ENCODE assay signal across 23 cellular contexts in genomic region chr6:11890849-11891248, GRCh38.
A peak's percentile ranks its signal among the peaks of the same experiment; 100 is the strongest.
DNase-seq lines count a peak whose midpoint lies in the region; ATAC-seq and TF ChIP-seq lines count a peak whose summit lies in the region.
"Had no signal": no experiment of that assay in that cellular context is flagged by ENCODE, and none has a peak within 500 bp of the region (broad histone marks: within the 10 kb centered on the region; RNA-seq: fewer than 3 reads in every experiment).

No MANE protein-coding gene starts in this region.

- peaks cover 2% of the 10 kb centered on the region for H3K36me3 Mint-ChIP-seq in chondrocyte (ENCODE audit: low read depth)
- no peaks in the 10 kb centered on the region for H3K36me3 Mint-ChIP-seq in natural killer cell treated with Interleukin-12 subunit alpha and Interleukin-12 subunit beta and Interleukin-15 and Interleukin-18, amount 100 ng/mL, for 72 hours
- H3K36me3 Mint-ChIP-seq: CD4-positive, alpha-beta memory T cell had no signal

- no peak overlapping the region for H3K9ac ChIP-seq in GM23248

- no peaks in the 10 kb centered on the region for H3K27me3 ChIP-seq in GM23248 (replicated peaks; ENCODE audit: insufficient read depth)

- H3K4me3 Mint-ChIP-seq in chondrocyte (ENCODE audit: unreplicated experiment) = no peak overlapping the region
- no peak overlapping the region for H3K4me3 Mint-ChIP-seq in natural killer cell treated with Interleukin-12 subunit alpha and Interleukin-12 subunit beta and Interleukin-15 and Interleukin-18, amount 100 ng/mL, for 72 hours
- H3K4me3 Mint-ChIP-seq: CD4-positive, alpha-beta memory T cell had no signal

- intact Hi-C loops in cardiac septum (cut with DNase I) = no loop called here

- no peak for TF ChIP-seq CTCF in chondrocyte (IDR thresholded peaks at IDR 0.05)

- H3K4me1 Mint-ChIP-seq in chondrocyte (ENCODE audit: low read depth) = peaks cover 17% of the 10 kb centered on the region
- no peaks in the 10 kb centered on the region for H3K4me1 Mint-ChIP-seq in natural killer cell treated with Interleukin-12 subunit alpha and Interleukin-12 subunit beta and Interleukin-15 and Interleukin-18, amount 100 ng/mL, for 72 hours (ENCODE audit: low read depth in 2 of 2)
- H3K4me1 Mint-ChIP-seq: CD4-positive, alpha-beta memory T cell had no signal

- no peaks in the 10 kb centered on the region for H3F3A ChIP-seq in GM23248 (ENCODE audit: insufficient read depth)

- no peaks in the 10 kb centered on the region for H3K9me2 ChIP-seq in GM23248 (ENCODE audit: insufficient read depth)

- no peaks in the 10 kb centered on the region for H3K4me1 ChIP-seq in GM23248 (ENCODE audit: insufficient read depth)

- 72 to 77% methylated on average over 1 of the region's 1 CpG for WGBS in GM23248 (ENCODE audit: low coverage in 1 of 2, low lambda C conversion rate in 2 of 2, missing lambda C conversion rate in 2 of 2), 2 experiments

- in situ Hi-C loops in GM23248 (cut with MboI) = no loop called here

- no peak for ATAC-seq in natural killer cell treated with Interleukin-12 subunit alpha and Interleukin-12 subunit beta and Interleukin-15 and Interleukin-18, amount 100 ng/mL, for 72 hours
- ATAC-seq: HepG2 had no signal

- peak overlapping the region; percentile 56 for H3K27ac Mint-ChIP-seq in chondrocyte (ENCODE audit: unreplicated experiment)
- H3K27ac Mint-ChIP-seq in natural killer cell treated with Interleukin-12 subunit alpha and Interleukin-12 subunit beta and Interleukin-15 and Interleukin-18, amount 100 ng/mL, for 72 hours = no peak overlapping the region
- H3K27ac Mint-ChIP-seq: CD4-positive, alpha-beta memory T cell had no signal

- H3K4me2 ChIP-seq in GM23248 (ENCODE audit: unreplicated experiment) = no peak overlapping the region

- no peaks in the 10 kb centered on the region for H3K36me3 ChIP-seq in GM23248 (ENCODE audit: low read depth)

- no peaks in the 10 kb centered on the region for H4K20me1 ChIP-seq in GM23248 (ENCODE audit: insufficient read depth)

- no peak overlapping the region for H3K4me3 ChIP-seq in GM23248
- H3K4me3 ChIP-seq: SK-N-MC had no signal

- H3K27me3 Mint-ChIP-seq in chondrocyte (ENCODE audit: low read depth) = no peaks in the 10 kb centered on the region
- peaks cover 2 to 37% of the 10 kb centered on the region in 2 donors for H3K27me3 Mint-ChIP-seq in natural killer cell treated with Interleukin-12 subunit alpha and Interleukin-12 subunit beta and Interleukin-15 and Interleukin-18, amount 100 ng/mL, for 72 hours
- H3K27me3 Mint-ChIP-seq: CD4-positive, alpha-beta memory T cell had no signal

- H3K9me3 ChIP-seq in GM23248 (ENCODE audit: low read depth) = no peaks in the 10 kb centered on the region

- peak overlapping the region; percentile 31; the same call in 1 of the 2 replicates for H2AFZ ChIP-seq in GM23248

- peak; percentile 6 for DNase-seq in GM23248
- DNase-seq in M059J (ENCODE audit: low read depth) = peak; percentile 7
- no peak for DNase-seq in chondrocyte (ENCODE audit: low spot score)
- peak; percentile 49 for DNase-seq in iris pigment epithelial cell (ENCODE audit: low read depth)
- DNase-seq in natural killer cell treated with Interleukin-12 subunit alpha and Interleukin-12 subunit beta and Interleukin-15 and Interleukin-18, amount 100 ng/mL, for 72 hours (ENCODE audit: low spot score) = no peak
- DNase-seq in SK-N-DZ (ENCODE audit: low spot score) = no peak
- DNase-seq in cardiac septum (ENCODE audit: low spot score) = no peak
- DNase-seq: C1 segment of cervical spinal cord; CD4-positive, alpha-beta memory T cell; COR-L47; DMS79 treated with DMSO at 0.1 percent for 48 hours; H7; KBM-7; MM.1S; NCI-H1417; NCI-H1694; NCI-H2029 treated with DMSO at 0.1 percent for 48 hours; NCI-H2227 treated with DMSO at 0.1 percent for 48 hours; NCI-H526 treated with DMSO at 0.1 percent for 48 hours; SHP77 treated with DMSO at 0.1 percent for 48 hours had no signal

- peaks cover 8% of the 10 kb centered on the region for H3K9me3 Mint-ChIP-seq in chondrocyte (ENCODE audit: low read depth)
- no peaks in the 10 kb centered on the region for H3K9me3 Mint-ChIP-seq in natural killer cell treated with Interleukin-12 subunit alpha and Interleukin-12 subunit beta and Interleukin-15 and Interleukin-18, amount 100 ng/mL, for 72 hours

- no peaks in the 10 kb centered on the region for H3K79me2 ChIP-seq in GM23248 (ENCODE audit: insufficient read depth)

- no peak overlapping the region for H3K27ac ChIP-seq in GM23248
- H3K27ac ChIP-seq: RWPE1 had no signal

Comparison
In these comparisons a context has a peak if more than half of its experiments do, and no peak if none do; other contexts are left out.
1. DNase-seq: peak in GM23248 (single experiment), M059J (single experiment) and iris pigment epithelial cell (single experiment); none in chondrocyte (single experiment), natural killer cell treated with Interleukin-12 subunit alpha and Interleukin-12 subunit beta and Interleukin-15 and Interleukin-18, amount 100 ng/mL, for 72 hours (single experiment), SK-N-DZ (single experiment) and cardiac septum (single experiment).